ENCODE assay signal across 8 cellular contexts in genomic region chr18:76426738-76427305, GRCh38.
A peak's percentile ranks its signal among the peaks of the same experiment; 100 is the strongest.
DNase-seq lines count a peak whose midpoint lies in the region; TF ChIP-seq lines count a peak whose summit lies in the region.

No MANE protein-coding gene starts in this region.

- H3K14ac ChIP-seq in mesenchymal stem cell (ENCODE audit: low read length in 2 of 2) = no peak overlapping the region

- no peaks in the 10 kb centered on the region for H3K4me1 ChIP-seq in BE2C
- H3K4me1 ChIP-seq in mesenchymal stem cell (ENCODE audit: control insufficient read depth, insufficient read depth, low read depth, low read length) = peaks cover 6% of the 10 kb centered on the region

- no peak overlapping the region for H3K9ac ChIP-seq in mesenchymal stem cell (ENCODE audit: low read length)

- H3K4me2 ChIP-seq in mesenchymal stem cell (ENCODE audit: low read length, poor library complexity, severe bottlenecking) = no peak overlapping the region

- H3K4ac ChIP-seq in mesenchymal stem cell (ENCODE audit: low read depth in 1 of 2, low read length in 2 of 2) = no peak overlapping the region

- H3K27ac ChIP-seq in mesenchymal stem cell (ENCODE audit: low read length, poor library complexity, severe bottlenecking) = no peak overlapping the region

- H2AK5ac ChIP-seq in mesenchymal stem cell (ENCODE audit: low read length, severe bottlenecking) = no peak overlapping the region

- TF ChIP-seq CTCF in BE2C (IDR thresholded peaks at IDR 0.05; ENCODE audit: low read depth, low read length) = peak; percentile 72

- peaks cover 14% of the 10 kb centered on the region for H3K79me1 ChIP-seq in mesenchymal stem cell (replicated peaks; ENCODE audit: low read length, poor library complexity, severe bottlenecking)

- H3K36me3 ChIP-seq in BE2C (no peaks in the 10 kb centered on the region), mesenchymal stem cell (ENCODE audit: control insufficient read depth in 1 of 2, insufficient read depth in 2 of 2, low read depth in 1 of 2, low read length in 2 of 2) (peaks cover under 1 to 16% of the 10 kb centered on the region in 2 experiments)

- DNase-seq in BE2C (peak; percentile 45), HEK293T (ENCODE audit: extremely low spot score) (peak; percentile 59), T47D (ENCODE audit: low read depth in 1 of 2, low spot score in 1 of 2) (peak; percentile 45 to 54), mesenchymal stem cell (peak; percentile 39), occipital lobe (lab: John Stamatoyannopoulos, UW) (no peak)
- DNase-seq in NK-92 treated with Interleukin-12 subunit alpha and Interleukin-12 subunit beta, amount 100 ng/mL, for 24 hours (lab: John Stamatoyannopoulos, UW) = no peak
- DNase-seq in stimulated activated CD4-positive, alpha-beta T cell treated with anti-CD3 and anti-CD28 coated beads, Interleukin-4, amount 100 ng/mL, for 24 hours = no peak
- DNase-seq in stimulated activated CD4-positive, alpha-beta T cell treated with anti-CD3 and anti-CD28 coated beads, Interleukin-4, amount 100 ng/mL, for 4 hours = no peak

- no peak overlapping the region for H2BK15ac ChIP-seq in mesenchymal stem cell (ENCODE audit: low read depth, poor library complexity, severe bottlenecking)

- H3K18ac ChIP-seq in mesenchymal stem cell (ENCODE audit: low read depth in 1 of 2, low read length in 2 of 2) = no peak overlapping the region

- H3K4me3 ChIP-seq in BE2C (ENCODE audit: low read depth, low read length) = no peak overlapping the region
- H3K4me3 ChIP-seq in mesenchymal stem cell (ENCODE audit: insufficient read depth in 1 of 2, low read depth in 1 of 2, low read length in 2 of 2) = no peak overlapping the region

- H2BK120ac ChIP-seq in mesenchymal stem cell (ENCODE audit: low read depth, low read length) = no peak overlapping the region

- H3K27me3 ChIP-seq in BE2C (no peaks in the 10 kb centered on the region), mesenchymal stem cell (ENCODE audit: control insufficient read depth in 1 of 2, insufficient read depth in 1 of 2, low read length in 2 of 2) (no peaks in the 10 kb centered on the region)

- no peak overlapping the region for H2BK5ac ChIP-seq in mesenchymal stem cell (ENCODE audit: low read depth, low read length, poor library complexity, severe bottlenecking)

- H2BK12ac ChIP-seq in mesenchymal stem cell (ENCODE audit: low read length in 2 of 2) = no peak overlapping the region

- WGBS in mesenchymal stem cell = 32% methylated on average over 6 of the region's 8 CpGs

- H3K23ac ChIP-seq in mesenchymal stem cell (ENCODE audit: low read length in 2 of 2) = no peak overlapping the region

- H3K9me3 ChIP-seq in BE2C (no peaks in the 10 kb centered on the region), mesenchymal stem cell (ENCODE audit: control insufficient read depth, low read length) (no peaks in the 10 kb centered on the region)

- POLR2A ChIA-PET in HEK293T (lab: Yijun Ruan, JAX) = no interaction called here

- in situ Hi-C loops in T47D (cut with HindIII; ENCODE audit: low pct_unique_long_range_greater_than_20kb, low sequenced_read_pairs) = no loop called here

- no peak overlapping the region for H2AFZ ChIP-seq in mesenchymal stem cell (ENCODE audit: low read depth, low read length)

- no peak overlapping the region for H4K8ac ChIP-seq in mesenchymal stem cell (ENCODE audit: low read length)

- CTCF ChIA-PET in HEK293T (lab: Yijun Ruan, JAX) = no interaction called here

- H4K91ac ChIP-seq in mesenchymal stem cell (ENCODE audit: low read length) = no peak overlapping the region

TF ChIP-seq in HEK293T, 16 proteins besides CTCF, POLR2A, EP300 and RAD21:
- TF ChIP-seq FOXK2 (IDR thresholded peaks at IDR 0.05) = no peak
- TF ChIP-seq CTBP1 (IDR thresholded peaks at IDR 0.05; ENCODE audit: borderline replicate concordance) = no peak
- TF ChIP-seq LEF1 (IDR thresholded peaks at IDR 0.05; ENCODE audit: borderline replicate concordance) = no peak
- no peak for TF ChIP-seq ARNT (IDR thresholded peaks at IDR 0.05)
- TF ChIP-seq HDGF (IDR thresholded peaks at IDR 0.05; ENCODE audit: borderline replicate concordance) = no peak
- TF ChIP-seq NFRKB (IDR thresholded peaks at IDR 0.05) = no peak
- no peak for TF ChIP-seq L3MBTL2 (conservative IDR thresholded peaks at IDR 0.05)
- no peak for TF ChIP-seq BHLHE40 (IDR thresholded peaks at IDR 0.05; ENCODE audit: borderline replicate concordance)
- TF ChIP-seq ZNF384 (IDR thresholded peaks at IDR 0.05) = no peak

Comparison
In these comparisons a context has a peak if more than half of its experiments do, and no peak if none do; other contexts are left out.
1. DNase-seq: peak in BE2C (single experiment), HEK293T (single experiment), T47D (2 of 2) and mesenchymal stem cell (single experiment); none in NK-92 treated with Interleukin-12 subunit alpha and Interleukin-12 subunit beta, amount 100 ng/mL, for 24 hours (single experiment), occipital lobe (single experiment), stimulated activated CD4-positive, alpha-beta T cell treated with anti-CD3 and anti-CD28 coated beads, Interleukin-4, amount 100 ng/mL, for 24 hours (single experiment) and stimulated activated CD4-positive, alpha-beta T cell treated with anti-CD3 and anti-CD28 coated beads, Interleukin-4, amount 100 ng/mL, for 4 hours (0 of 2).